ENCODE assay signal across 23 cellular contexts in genomic region chr16:89054714-89055113, GRCh38. TPM values are rescaled to one million over a fixed set of nuclear protein-coding genes. Genes with fewer than 3 reads are reported as not detected.
DNase-seq lines count a peak whose midpoint lies in the region; ATAC-seq, FAIRE-seq and TF ChIP-seq lines count a peak whose summit lies in the region.
"Had no signal": no experiment of that assay in that cellular context is flagged by ENCODE, and none has a peak within 500 bp of the region (broad histone marks: within the 10 kb centered on the region; RNA-seq: fewer than 3 reads in every experiment).

No MANE protein-coding gene starts in this region.

- DNase-seq in HepG2 (ENCODE audit: low spot score) = no peak
- DNase-seq in right lobe of liver = no peak
- DNase-seq in Caco-2 = no peak
- DNase-seq in neural progenitor cell (ENCODE audit: low spot score) = no peak
- DNase-seq in activated CD8-positive, alpha-beta memory T cell treated with anti-CD3 and anti-CD28 coated beads, Interleukin-2, amount 50 U/mL, for 48 hours = no peak
- no peak for DNase-seq in NCI-H1092 (lab: John Stamatoyannopoulos, UW)
- DNase-seq: AML-193; CD4-positive, alpha-beta T cell; CD8-positive, alpha-beta T cell; DMS 273 treated with DMSO at 0.1 percent for 48 hours; DMS153; DMS79; DND-41; EL; GDM1 had no signal

- TF ChIP-seq CTCF in HepG2 (CRISPR knock-in tag; IDR thresholded peaks at IDR 0.05) (no peak), right lobe of liver (IDR thresholded peaks at IDR 0.05) (no peak), Caco-2 (IDR thresholded peaks at IDR 0.05; ENCODE audit: insufficient read depth in 1 of 2, low read depth in 1 of 2, low read length in 1 of 2, severe bottlenecking in 1 of 2, unreplicated experiment in 1 of 2) (no peak), neural progenitor cell (IDR thresholded peaks at IDR 0.05) (no peak)

- 14% methylated on average over 4 of the region's 11 CpGs for WGBS in HepG2 (ENCODE audit: low lambda C conversion rate)
- WGBS in right lobe of liver (ENCODE audit: insufficient coverage, low coverage, low lambda C conversion rate, missing lambda C conversion rate) = 53% methylated on average over 4 of the region's 11 CpGs

- H2AFZ ChIP-seq in HepG2 (ENCODE audit: low read length) (no peak overlapping the region), neural progenitor cell (replicated peaks) (no peak overlapping the region)

- POLR2A ChIA-PET in HepG2 (lab: Yijun Ruan, JAX) = no interaction called here
- POLR2A ChIA-PET in Caco-2 (lab: Charles Lee) = no interaction called here

- no peaks in the 10 kb centered on the region for H4K20me1 ChIP-seq in HepG2 (ENCODE audit: insufficient read depth, low read length)
- no peaks in the 10 kb centered on the region for H4K20me1 ChIP-seq in neural progenitor cell (ENCODE audit: low read depth)

- H3K36me3 Mint-ChIP-seq in Caco-2 (ENCODE audit: insufficient read depth, unreplicated experiment) = peaks cover 5% of the 10 kb centered on the region
- no peaks in the 10 kb centered on the region for H3K36me3 Mint-ChIP-seq in neural progenitor cell
- H3K36me3 Mint-ChIP-seq: CD8-positive, alpha-beta T cell had no signal

- TF ChIP-seq EP300 in HepG2 (IDR thresholded peaks at IDR 0.05; ENCODE audit: low read depth in 2 of 2, low read length in 2 of 2) = no peak
- no peak for TF ChIP-seq EP300 in HepG2 (CRISPR knock-in tag; IDR thresholded peaks at IDR 0.05; ENCODE audit: borderline replicate concordance)

- H3K4me1 ChIP-seq in HepG2 (ENCODE audit: insufficient read depth, low read length) (peaks cover 2% of the 10 kb centered on the region; the same call in 1 of the 2 replicates), right lobe of liver (no peaks in the 10 kb centered on the region), Caco-2 (no peaks in the 10 kb centered on the region), neural progenitor cell (no peaks in the 10 kb centered on the region)

- H3K9ac ChIP-seq in HepG2 (ENCODE audit: insufficient read depth, low read depth, low read length) (no peak overlapping the region), neural progenitor cell (peak overlapping the region; percentile 13)
- H3K9ac ChIP-seq: BLaER1 treated with 17β-estradiol and CSF1 and Interleukin-3, amounts not matched to agents 10 nM and 100 nM had no signal

- H3K79me2 ChIP-seq in HepG2 (ENCODE audit: insufficient read depth, low read length) = no peaks in the 10 kb centered on the region
- no peaks in the 10 kb centered on the region for H3K79me2 ChIP-seq in neural progenitor cell (ENCODE audit: low read depth)

- H3K27ac Mint-ChIP-seq in Caco-2 (ENCODE audit: unreplicated experiment) = no peak overlapping the region
- peak overlapping the region; percentile 82 for H3K27ac Mint-ChIP-seq in neural progenitor cell
- H3K27ac Mint-ChIP-seq: CD4-positive, alpha-beta T cell; CD8-positive, alpha-beta T cell had no signal

- ATAC-seq in HepG2 (no peak), right lobe of liver (no peak), GM21381 (IDR thresholded peaks at IDR 0.05; ENCODE audit: unreplicated experiment) (no peak)
- ATAC-seq: A549; CD8-positive, alpha-beta T cell had no signal

- H3K4me1 Mint-ChIP-seq in Caco-2 (ENCODE audit: low read depth, unreplicated experiment) (peaks cover 6% of the 10 kb centered on the region), neural progenitor cell (peaks cover 6% of the 10 kb centered on the region)

- no peak for TF ChIP-seq POLR2A in HepG2 (IDR thresholded peaks at IDR 0.05; ENCODE audit: insufficient read depth in 1 of 2, low read depth in 2 of 2, low read length in 2 of 2)
- no peak for TF ChIP-seq POLR2A in right lobe of liver (IDR thresholded peaks at IDR 0.05)

- CTCF ChIA-PET in HepG2 (lab: Yijun Ruan, JAX; ENCODE audit: low intra/inter-chr PET ratio, low total read pairs) = no interaction called here
- CTCF ChIA-PET in Caco-2 (lab: Charles Lee) = interaction anchor here (0.6 kb wide), 1 partner anchor 97 kb away, joined by 3 read pairs; no protein-coding TSS in a partner anchor

- peak overlapping the region; percentile 44 for H3K4me3 Mint-ChIP-seq in Caco-2 (ENCODE audit: unreplicated experiment)
- H3K4me3 Mint-ChIP-seq in neural progenitor cell = no peak overlapping the region
- H3K4me3 Mint-ChIP-seq: B cell; CD4-positive, alpha-beta T cell; CD8-positive, alpha-beta T cell had no signal

- no peak for FAIRE-seq in HepG2 (lab: Jason Lieb, UNC)
- FAIRE-seq: A549, GM12878, GM12892, GM18507 had no signal

- H3K36me3 ChIP-seq in HepG2 (replicated peaks in 1 of 2; ENCODE audit: control insufficient read depth in 1 of 2, insufficient read depth in 2 of 2, low read length in 2 of 2) = no peaks in the 10 kb centered on the region
- no peaks in the 10 kb centered on the region for H3K36me3 ChIP-seq in right lobe of liver
- no peaks in the 10 kb centered on the region for H3K36me3 ChIP-seq in Caco-2 (ENCODE audit: control insufficient read depth, insufficient read depth, low read length)
- H3K36me3 ChIP-seq in neural progenitor cell = no peaks in the 10 kb centered on the region
- H3K36me3 ChIP-seq: BLaER1 treated with 17β-estradiol and CSF1 and Interleukin-3, amounts not matched to agents 10 nM and 100 nM had no signal

- intact Hi-C loops in HepG2 (cut with micrococcal nuclease; ENCODE audit: unreplicated experiment) (no loop called here), right lobe of liver (cut with DNase I) (no loop called here), Caco-2 (cut with micrococcal nuclease; ENCODE audit: unreplicated experiment) (no loop called here)

- peaks cover 38 to 87% of the 10 kb centered on the region in 2 experiments for H3K27me3 ChIP-seq in HepG2 (ENCODE audit: control insufficient read depth in 1 of 2, insufficient read depth in 2 of 2, low read length in 2 of 2)
- H3K27me3 ChIP-seq in right lobe of liver = no peaks in the 10 kb centered on the region
- H3K27me3 ChIP-seq in Caco-2 (replicated peaks; ENCODE audit: control insufficient read depth, insufficient read depth, low read length) = no peaks in the 10 kb centered on the region; the same call in 1 of the 2 replicates
- H3K27me3 ChIP-seq in neural progenitor cell = no peaks in the 10 kb centered on the region
- H3K27me3 ChIP-seq: BLaER1 treated with 17β-estradiol and CSF1 and Interleukin-3, amounts not matched to agents 10 nM and 100 nM had no signal

- no peak overlapping the region for H3K27ac ChIP-seq in HepG2 (ENCODE audit: extremely low read length, insufficient read depth, low read length)
- H3K27ac ChIP-seq in right lobe of liver = no peak overlapping the region
- no peak overlapping the region for H3K27ac ChIP-seq in neural progenitor cell
- H3K27ac ChIP-seq: A549; BLaER1 treated with 17β-estradiol and CSF1 and Interleukin-3, amounts not matched to agents 10 nM and 100 nM; C4-2B had no signal

- H3F3A ChIP-seq in neural progenitor cell (ENCODE audit: low read depth) = no peaks in the 10 kb centered on the region

- in situ Hi-C loops in HepG2 (cut with HindIII; ENCODE audit: extremely low pct_ligation_motif_present, low pct_unique_long_range_greater_than_20kb) = no loop called here

- no peak overlapping the region for H3K4me3 ChIP-seq in HepG2 (replicated peaks in 1 of 3; ENCODE audit: insufficient read depth in 1 of 3, low read depth in 2 of 3, low read length in 3 of 3)
- H3K4me3 ChIP-seq in right lobe of liver = no peak overlapping the region
- no peak overlapping the region for H3K4me3 ChIP-seq in Caco-2 (ENCODE audit: low read depth, low read length)
- H3K4me3 ChIP-seq in neural progenitor cell = no peak overlapping the region
- H3K4me3 ChIP-seq: A549; BLaER1 treated with 17β-estradiol and CSF1 and Interleukin-3, amounts not matched to agents 10 nM and 100 nM; GM12878 had no signal

- H3K9me3 Mint-ChIP-seq in Caco-2 (ENCODE audit: unreplicated experiment) = no peaks in the 10 kb centered on the region
- H3K9me3 Mint-ChIP-seq in neural progenitor cell = no peaks in the 10 kb centered on the region
- H3K9me3 Mint-ChIP-seq: CD4-positive, alpha-beta T cell; CD8-positive, alpha-beta T cell had no signal

- H3K9me3 ChIP-seq in HepG2 (ENCODE audit: low read length) (no peaks in the 10 kb centered on the region), right lobe of liver (no peaks in the 10 kb centered on the region), Caco-2 (no peaks in the 10 kb centered on the region), neural progenitor cell (ENCODE audit: low read depth) (no peaks in the 10 kb centered on the region)
- H3K9me3 ChIP-seq: A549; BLaER1 treated with 17β-estradiol and CSF1 and Interleukin-3, amounts not matched to agents 10 nM and 100 nM had no signal

- TF ChIP-seq RAD21 in HepG2 (CRISPR knock-in tag; IDR thresholded peaks at IDR 0.05) = no peak

- H3K27me3 Mint-ChIP-seq in Caco-2 (ENCODE audit: insufficient read depth, unreplicated experiment) = no peaks in the 10 kb centered on the region
- H3K27me3 Mint-ChIP-seq in neural progenitor cell (ENCODE audit: insufficient read depth, low read depth) = peaks cover 5% of the 10 kb centered on the region
- H3K27me3 Mint-ChIP-seq: B cell; CD4-positive, alpha-beta T cell had no signal

- BruUV-seq in HepG2 (replicated peaks; lab: Mats Ljungman, UMichigan) (no TSS peak), Caco-2 (replicated peaks; lab: Mats Ljungman, UMichigan) (no TSS peak)

- H3K4me2 ChIP-seq in HepG2 (ENCODE audit: low read depth, low read length) (no peak overlapping the region), neural progenitor cell (no peak overlapping the region)
- H3K4me2 ChIP-seq: A549 had no signal

RNA-seq across cellular contexts. Expression of gene ACSF3, which starts 38.9 kb away (rescaled TPM):
- 23.5 and 30.6 TPM in 2 replicates for total RNA-seq in HepG2 (2016; rRNA removed; fragmentation: Illumina TruSeq; extraction: Trizol)
- total RNA-seq in HepG2 (2016; cell fraction: cytosol; rRNA removed; fragmentation: Illumina TruSeq; extraction: Trizol; ENCODE audit: low read depth) = 13.8 and 14.5 TPM in 2 replicates
- total RNA-seq in HepG2 (2016; cell fraction: insoluble cytoplasmic fraction; rRNA removed; fragmentation: Illumina TruSeq; extraction: Trizol) = 22.1 and 29.1 TPM in 2 replicates
- 23.0 and 24.3 TPM in 2 replicates for total RNA-seq in HepG2 (2016; cell fraction: membrane; rRNA removed; fragmentation: Illumina TruSeq; extraction: Trizol)
- total RNA-seq in HepG2 (2016; cell fraction: nucleus; rRNA removed; fragmentation: Illumina TruSeq; extraction: Trizol) = 19.3 and 21.6 TPM in 2 replicates
- polyA plus RNA-seq in HepG2 (2011; rRNA removed) = 14.9 and 16.5 TPM in 2 replicates
- polyA plus RNA-seq in HepG2 (2011; cell fraction: cytosol; rRNA removed) = 11.3 and 15.5 TPM in 2 replicates
- 31.3 and 34.0 TPM in 2 replicates for polyA plus RNA-seq in HepG2 (2011; cell fraction: nucleus; rRNA removed)
- 16.6 and 17.2 TPM in 2 replicates for polyA plus RNA-seq in HepG2 (2012)
- polyA plus RNA-seq in HepG2 (2016; cell fraction: cytosol; fragmentation: Illumina TruSeq; extraction: Trizol; ENCODE audit: low read depth) = 6.9 and 9.7 TPM in 2 replicates
- 21.8 and 22.0 TPM in 2 replicates for polyA plus RNA-seq in HepG2 (2016; cell fraction: insoluble cytoplasmic fraction; fragmentation: Illumina TruSeq; extraction: Trizol; ENCODE audit: low read depth)
- polyA plus RNA-seq in HepG2 (2016; cell fraction: membrane; fragmentation: Illumina TruSeq; extraction: Trizol; ENCODE audit: low read depth) = 11.2 and 13.0 TPM in 2 replicates
- polyA plus RNA-seq in HepG2 (2016; cell fraction: nucleus; fragmentation: Illumina TruSeq; extraction: Trizol; ENCODE audit: insufficient read depth, low read depth) = 37.2 and 38.9 TPM in 2 replicates
- polyA minus RNA-seq in HepG2 (2011; rRNA and poly(A)+ RNA removed; ENCODE audit: low replicate concordance) = 46.7 and 47.0 TPM in 2 replicates
- polyA minus RNA-seq in HepG2 (2011; cell fraction: cytosol; rRNA and poly(A)+ RNA removed) = 22.4 and 32.0 TPM in 2 replicates
- polyA minus RNA-seq in HepG2 (2011; cell fraction: nucleus; rRNA and poly(A)+ RNA removed) = 35.9 and 36.8 TPM in 2 replicates
- total RNA-seq in right lobe of liver = 10 to 100 TPM; 20.2 to 33.6 (median 29.4) TPM
- 49.5 and 55.2 TPM in 2 replicates for total RNA-seq in Caco-2 (2022)
- 14.5 and 25.9 TPM in 2 replicates for total RNA-seq in neural progenitor cell (ENCODE audit: low replicate concordance)
